In the genomic region with DNA sequence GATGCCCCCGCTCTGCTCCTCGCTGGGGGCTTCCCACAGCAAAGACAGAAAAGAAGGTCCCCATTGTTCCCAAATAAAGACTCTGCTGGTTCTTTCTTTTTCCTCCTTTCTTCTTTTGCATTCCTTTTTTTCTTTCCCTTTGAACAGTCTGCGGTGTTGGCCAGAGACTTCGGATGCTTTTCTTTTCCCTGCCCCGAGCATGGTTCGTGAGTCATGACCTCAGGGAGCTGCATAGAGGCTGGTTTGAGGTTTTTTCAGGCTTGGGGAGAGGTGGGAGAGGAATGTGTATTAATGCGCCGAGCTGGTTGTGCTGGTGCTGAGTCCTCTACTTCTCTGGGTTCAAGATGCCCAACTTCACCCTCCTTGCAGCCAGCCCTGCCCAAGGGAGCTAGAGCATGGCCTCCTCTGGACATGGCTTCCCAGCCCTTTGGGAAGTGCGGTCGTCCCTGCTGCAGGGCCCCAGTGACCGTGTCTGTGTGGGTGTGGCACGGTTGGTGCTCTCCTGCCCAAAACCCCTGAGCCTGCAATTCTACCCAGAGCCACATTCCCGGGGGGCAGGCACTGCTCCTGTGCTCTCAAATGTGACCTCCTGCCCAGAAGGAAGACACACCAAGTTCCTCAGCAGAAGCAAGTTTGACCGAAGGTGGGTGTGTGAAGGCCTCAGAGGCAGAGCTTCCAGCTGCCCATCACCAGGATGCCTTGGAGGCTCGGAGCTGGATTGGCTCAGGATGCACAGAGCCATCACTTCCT, we compare ENCODE assay signal across 1 cellular context.
TF ChIP-seq lines count a peak whose summit lies in the region.

No MANE protein-coding gene starts in this region.

TF ChIP-seq in IMR-90, 13 proteins besides CTCF, POLR2A, EP300 and RAD21:
- TF ChIP-seq MAZ (IDR thresholded peaks at IDR 0.05; ENCODE audit: borderline replicate concordance, low read depth, low read length) (no peak), FOS (IDR thresholded peaks at IDR 0.05; ENCODE audit: low read depth, low read length) (0 out of 2 replicates have a peak, but pooled peaks have one; percentile 10)
